19 cellular contexts compared by ENCODE assay signal in genomic region chr10:104707602-104708160, GRCh38.
"Had no signal": no experiment of that assay in that cellular context is flagged by ENCODE, and none has a peak within 500 bp of the region (broad histone marks: within the 10 kb centered on the region; RNA-seq: fewer than 3 reads in every experiment).

No MANE protein-coding gene starts in this region.

- ATAC-seq: activated CD8-positive, alpha-beta memory T cell treated with anti-CD3 and anti-CD28 coated beads, Interleukin-2, amount 10 ng/mL, durations not matched to agents 7 days and 5 days; gastroesophageal sphincter; left lobe of liver; naive thymus-derived CD8-positive, alpha-beta T cell; stimulated activated naive B cell treated with anti-CD40 and anti-IgM and Interleukin-4, amounts not matched to agents 10 μg/mL and 1 μg/mL and 100 μg/mL, for 72 hours had no signal

- FAIRE-seq: astrocyte, bronchial epithelial cell, endometrium, keratinocyte had no signal

- H3K36me3 ChIP-seq: gastroesophageal sphincter, neutrophil, tibial nerve, vagina had no signal

- DNase-seq: activated CD4-positive, alpha-beta T cell treated with anti-CD3 and anti-CD28 coated beads for 1 hour; activated CD4-positive, alpha-beta T cell treated with anti-CD3 and anti-CD28 coated beads, Interleukin-2, amount 50 U/mL, for 48 hours; activated CD8-positive, alpha-beta memory T cell treated with anti-CD3 and anti-CD28 coated beads, Interleukin-2, amount 10 ng/mL, durations not matched to agents 7 days and 5 days; activated naive CD4-positive, alpha-beta T cell treated with anti-CD3 and anti-CD28 coated beads, Interleukin-2, amount 10 ng/mL, durations not matched to agents 7 days and 5 days; activated T-cell treated with anti-CD3 and anti-CD28 coated beads, Interleukin-2, amount 50 U/mL, for 1 hour; dorsolateral prefrontal cortex; naive thymus-derived CD8-positive, alpha-beta T cell; stimulated activated naive B cell treated with anti-CD40 and anti-IgM and Interleukin-4, amounts not matched to agents 10 μg/mL and 1 μg/mL and 100 μg/mL, for 72 hours; T1000 had no signal

- H3K27me3 ChIP-seq: dorsolateral prefrontal cortex, gastroesophageal sphincter, tibial nerve, vagina had no signal

- H2AFZ ChIP-seq: parathyroid adenoma had no signal

- H3K4me1 ChIP-seq: parathyroid adenoma, vagina had no signal

- H3K79me2 ChIP-seq: parathyroid adenoma had no signal

- H3K9ac ChIP-seq: parathyroid adenoma had no signal

- H3K27ac ChIP-seq: dorsolateral prefrontal cortex, gastroesophageal sphincter, neutrophil, parathyroid adenoma, tibial nerve, vagina had no signal

- H3K9me3 ChIP-seq: gastroesophageal sphincter, neutrophil, tibial nerve, vagina had no signal

- H3K4me3 ChIP-seq: dorsolateral prefrontal cortex, gastroesophageal sphincter, tibial nerve, vagina had no signal
